Comparison of ENCODE assay signal across 19 cellular contexts in the genomic region with DNA sequence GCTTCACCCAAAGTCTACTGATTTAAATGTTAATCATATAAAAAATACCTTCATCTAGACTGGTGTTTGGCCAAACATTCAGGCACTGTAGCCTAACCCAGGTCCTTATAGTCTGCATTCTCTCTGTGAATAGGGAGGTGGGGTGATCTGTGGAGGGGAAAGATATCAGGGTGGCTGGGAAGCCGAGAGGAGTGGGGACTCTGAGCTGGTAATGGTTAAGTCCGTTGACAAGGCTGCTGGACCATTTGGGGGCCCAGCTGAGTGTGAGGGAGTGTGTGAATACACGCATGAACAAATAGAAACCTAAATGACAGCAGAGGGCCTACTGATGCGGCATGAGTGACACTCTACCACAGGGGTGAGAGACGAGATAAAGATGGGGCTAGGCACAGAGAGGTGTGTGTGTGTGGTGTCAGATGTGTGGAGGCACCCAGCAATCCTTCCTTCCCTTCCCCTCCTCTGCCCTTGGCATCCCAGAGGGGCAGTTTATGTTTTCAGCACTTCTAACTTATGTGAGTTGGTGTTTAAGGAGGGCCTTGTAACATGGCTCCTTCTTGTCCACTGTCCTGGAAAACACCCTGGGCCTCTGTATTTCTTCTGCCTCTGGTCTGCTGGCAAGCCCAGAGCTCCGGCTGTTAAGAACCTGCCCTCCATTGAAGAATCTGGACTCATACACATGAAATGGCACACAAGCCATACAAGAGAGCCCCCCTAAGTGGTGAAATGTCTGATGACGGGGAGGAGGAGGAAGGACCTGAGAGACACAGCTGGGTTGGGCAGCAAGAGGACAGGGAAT.
"Had no signal": no experiment of that assay in that cellular context is flagged by ENCODE, and none has a peak within 500 bp of the region (broad histone marks: within the 10 kb centered on the region; RNA-seq: fewer than 3 reads in every experiment).

No MANE protein-coding gene starts in this region.

- H3K27ac Mint-ChIP-seq: effector memory CD8-positive, alpha-beta T cell; naive B cell; stimulated activated memory B cell treated with anti-CD40 and anti-IgM and Interleukin-4, amounts not matched to agents 10 μg/mL and 1 μg/mL and 100 μg/mL, for 72 hours had no signal

- H3K4me3 Mint-ChIP-seq: central memory CD8-positive, alpha-beta T cell; effector memory CD8-positive, alpha-beta T cell; naive B cell; neural crest cell; stimulated activated memory B cell treated with anti-CD40 and anti-IgM and Interleukin-4, amounts not matched to agents 10 μg/mL and 1 μg/mL and 100 μg/mL, for 72 hours had no signal

- H3K4me3 ChIP-seq: lung, prostate gland, right lobe of liver, stomach, thoracic aorta, transverse colon had no signal

- ATAC-seq: effector memory CD8-positive, alpha-beta T cell; foreskin keratinocyte; left colon; left ventricle myocardium superior; right lobe of liver; stimulated activated memory B cell treated with anti-CD40 and anti-IgM and Interleukin-4, amounts not matched to agents 10 μg/mL and 1 μg/mL and 100 μg/mL, for 72 hours had no signal

- H2AFZ ChIP-seq: parathyroid adenoma had no signal

- H3K79me2 ChIP-seq: parathyroid adenoma had no signal

- H3K27ac ChIP-seq: foreskin keratinocyte, parathyroid adenoma, prostate gland, right lobe of liver, stomach, thoracic aorta, transverse colon had no signal

- H3K9me3 ChIP-seq: prostate gland, right lobe of liver, stomach, thoracic aorta, transverse colon had no signal

- H3K4me1 Mint-ChIP-seq: naive B cell; stimulated activated memory B cell treated with anti-CD40 and anti-IgM and Interleukin-4, amounts not matched to agents 10 μg/mL and 1 μg/mL and 100 μg/mL, for 72 hours had no signal

- H3K27me3 ChIP-seq: right lobe of liver, transverse colon had no signal

- H3K9ac ChIP-seq: parathyroid adenoma had no signal

- H3K36me3 ChIP-seq: prostate gland, right lobe of liver, stomach, thoracic aorta, transverse colon had no signal

- H3K9me3 Mint-ChIP-seq: central memory CD8-positive, alpha-beta T cell; effector memory CD8-positive, alpha-beta T cell; neural crest cell had no signal

- H3K36me3 Mint-ChIP-seq: naive B cell; stimulated activated memory B cell treated with anti-CD40 and anti-IgM and Interleukin-4, amounts not matched to agents 10 μg/mL and 1 μg/mL and 100 μg/mL, for 72 hours had no signal

- H3K4me1 ChIP-seq: foreskin keratinocyte, parathyroid adenoma, prostate gland, right lobe of liver, stomach had no signal

- DNase-seq: effector memory CD8-positive, alpha-beta T cell; foreskin keratinocyte; left colon; left ventricle myocardium superior; mesenchymal stem cell; naive B cell; occipital lobe; right lobe of liver; stimulated activated CD4-positive, alpha-beta T cell treated with anti-CD3 and anti-CD28 coated beads, Interleukin-4, amount 100 ng/mL, for 1 hour; stomach; substantia nigra; transverse colon had no signal
